Comparison of ENCODE assay signal across 14 cellular contexts in genomic region chr11:111334495-111335123, GRCh38. TPM values are rescaled to one million over a fixed set of nuclear protein-coding genes. Genes with fewer than 3 reads are reported as not detected.
A peak's percentile ranks its signal among the peaks of the same experiment; 100 is the strongest.
DNase-seq lines count a peak whose midpoint lies in the region; ATAC-seq and TF ChIP-seq lines count a peak whose summit lies in the region.
"Had no signal": no experiment of that assay in that cellular context is flagged by ENCODE, and none has a peak within 500 bp of the region (broad histone marks: within the 10 kb centered on the region; RNA-seq: fewer than 3 reads in every experiment).

No MANE protein-coding gene starts in this region.

- peaks cover 2% of the 10 kb centered on the region for H3K36me3 ChIP-seq in smooth muscle cell (ENCODE audit: low read depth)
- H3K36me3 ChIP-seq: MG63, vagina had no signal

- DNase-seq in COLO668 (lab: John Stamatoyannopoulos, UW; ENCODE audit: unreplicated experiment) (peak; percentile 88), NCI-H1436 (lab: John Stamatoyannopoulos, UW) (peak; percentile 56), NCI-H748 treated with DMSO at 0.1 percent for 48 hours (lab: John Stamatoyannopoulos, UW) (peak; percentile 67), left kidney (ENCODE audit: low read depth, low spot score) (peak; percentile 14), Right ventricle myocardium inferior (ENCODE audit: missing footprints) (no peak), smooth muscle cell (lab: John Stamatoyannopoulos, UW; ENCODE audit: unreplicated experiment) (no peak)
- DNase-seq: activated CD4-positive, alpha-beta memory T cell treated with anti-CD3 and anti-CD28 coated beads for 36 hours; GF-D8; MG63 had no signal

- H3K4me3 ChIP-seq in smooth muscle cell, result no peak overlapping the region
- H3K4me3 ChIP-seq: MG63, vagina had no signal

- ATAC-seq in Right ventricle myocardium inferior, result no peak
- ATAC-seq in GM21526 (IDR thresholded peaks at IDR 0.05; ENCODE audit: low FRiP score, unreplicated experiment), result no peak
- no peak for ATAC-seq in GM21737 (IDR thresholded peaks at IDR 0.05; ENCODE audit: unreplicated experiment)

- no peak overlapping the region for H3K9ac ChIP-seq in smooth muscle cell (ENCODE audit: low read depth)

- no peak overlapping the region for H2AFZ ChIP-seq in smooth muscle cell (ENCODE audit: low read depth)

- H3F3A ChIP-seq in smooth muscle cell (ENCODE audit: low read depth), result no peaks in the 10 kb centered on the region

- H3K27me3 ChIP-seq in smooth muscle cell (ENCODE audit: low read depth), result no peaks in the 10 kb centered on the region
- H3K27me3 ChIP-seq: MG63, vagina had no signal

- TF ChIP-seq CTCF in smooth muscle cell (IDR thresholded peaks at IDR 0.05; ENCODE audit: borderline replicate concordance, insufficient read depth, poor library complexity, severe bottlenecking), result no peak

- intact Hi-C loops in Right ventricle myocardium inferior (cut with DNase I), result no loop called here

- peaks cover 9% of the 10 kb centered on the region for H3K4me1 ChIP-seq in smooth muscle cell (ENCODE audit: low read depth)

- no peak overlapping the region for H3K27ac ChIP-seq in smooth muscle cell (ENCODE audit: low read depth)
- H3K27ac ChIP-seq: vagina had no signal

- H4K20me1 ChIP-seq in smooth muscle cell (ENCODE audit: low read depth), result no peaks in the 10 kb centered on the region

- H3K9me3 ChIP-seq in smooth muscle cell (replicated peaks; ENCODE audit: low read depth), result peaks cover 4% of the 10 kb centered on the region
- H3K9me3 ChIP-seq: vagina had no signal

- H3K79me2 ChIP-seq in smooth muscle cell (ENCODE audit: low read depth), result no peaks in the 10 kb centered on the region

- WGBS in smooth muscle cell (ENCODE audit: low lambda C conversion rate), result 60% methylated on average over 6 of the region's 6 CpGs

- no peak overlapping the region for H3K4me2 ChIP-seq in smooth muscle cell

RNA-seq across cellular contexts. Expression of gene POU2AF3, which starts 36.3 kb away (rescaled TPM):
- total RNA-seq in Right ventricle myocardium inferior (0.65 TPM), smooth muscle cell (not detected in 2 replicates)
- 0.43 TPM in 1 of 2 replicates, not detected in the other for polyA plus RNA-seq in smooth muscle cell
- total RNA-seq: activated CD4-positive, alpha-beta memory T cell treated with anti-CD3 and anti-CD28 coated beads for 36 hours; T-helper 2 cell treated with Interferon-gamma antibody and Interleukin-4, amounts not matched to agents 100 ng/mL and 5 ng/mL, for 36 hours had no signal

RNA-seq across cellular contexts. Expression of gene POU2AF1, which starts 44.5 kb away (rescaled TPM):
- 0.24 TPM for total RNA-seq in Right ventricle myocardium inferior
- total RNA-seq in smooth muscle cell, result 0.13 TPM in 1 of 2 replicates, not detected in the other
- polyA plus RNA-seq in smooth muscle cell, result not detected in 2 replicates
- total RNA-seq: epithelial cell of proximal tubule, vagina had no signal

Comparison
In these comparisons a context has a peak if more than half of its experiments do, and no peak if none do; other contexts are left out.
1. DNase-seq: peak in COLO668 (single experiment), NCI-H1436 (single experiment), NCI-H748 treated with DMSO at 0.1 percent for 48 hours (single experiment) and left kidney (single experiment); none in Right ventricle myocardium inferior (single experiment) and smooth muscle cell (single experiment).